ENCODE assay signal across 1 cellular context in the genomic region with DNA sequence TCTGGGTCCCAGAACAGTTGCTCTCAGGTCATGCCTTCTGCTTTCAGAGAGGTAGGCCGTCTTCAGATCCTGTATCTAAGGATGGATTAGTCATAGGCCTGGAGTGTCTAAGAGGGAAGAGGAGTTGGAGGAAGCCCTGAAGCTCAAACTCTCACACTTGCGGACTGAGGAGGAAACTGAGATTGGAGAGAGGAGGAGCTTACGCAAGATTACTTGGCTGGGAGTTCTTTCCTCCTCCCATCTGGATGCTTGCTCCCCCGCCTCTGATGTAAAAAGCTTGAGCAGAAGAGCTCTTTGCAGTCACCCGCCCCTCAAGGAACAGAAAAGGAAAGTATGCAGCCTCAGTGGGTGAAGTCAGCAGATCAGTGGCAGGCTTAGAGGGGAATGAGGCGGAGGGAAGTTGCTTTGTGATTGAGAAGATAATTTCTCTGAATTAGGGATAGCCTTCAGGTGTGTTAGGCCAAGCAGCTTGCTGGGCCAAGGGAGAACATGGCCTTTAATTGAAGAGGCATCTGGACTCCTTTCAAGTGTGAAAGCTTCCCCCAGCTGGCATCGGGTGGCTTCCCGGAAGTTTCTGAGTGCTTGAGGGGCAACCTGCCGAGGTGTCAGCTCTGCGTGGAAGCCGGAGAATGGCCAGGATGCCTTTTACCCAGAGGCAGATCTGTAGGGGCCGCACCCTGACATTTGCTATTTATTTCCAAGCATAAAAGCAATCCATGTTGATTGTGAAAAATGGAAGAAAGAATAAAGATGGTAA.
TF ChIP-seq lines count a peak whose summit lies in the region.

No MANE protein-coding gene starts in this region.

TF ChIP-seq in H1, 55 proteins besides CTCF, POLR2A, EP300 and RAD21:
- TF ChIP-seq CEBPB (IDR thresholded peaks at IDR 0.05; ENCODE audit: low read depth, low read length) (peak; percentile 62), ATF2 (IDR thresholded peaks at IDR 0.05; ENCODE audit: low read length) (no peak), TAF7 (optimal IDR thresholded peaks at IDR 0.05; ENCODE audit: borderline replicate concordance, low read depth, low read length) (no peak), TCF12 (IDR thresholded peaks at IDR 0.05; ENCODE audit: low read depth, low read length) (no peak)
